ENCODE assay signal across 1 cellular context in the genomic region with DNA sequence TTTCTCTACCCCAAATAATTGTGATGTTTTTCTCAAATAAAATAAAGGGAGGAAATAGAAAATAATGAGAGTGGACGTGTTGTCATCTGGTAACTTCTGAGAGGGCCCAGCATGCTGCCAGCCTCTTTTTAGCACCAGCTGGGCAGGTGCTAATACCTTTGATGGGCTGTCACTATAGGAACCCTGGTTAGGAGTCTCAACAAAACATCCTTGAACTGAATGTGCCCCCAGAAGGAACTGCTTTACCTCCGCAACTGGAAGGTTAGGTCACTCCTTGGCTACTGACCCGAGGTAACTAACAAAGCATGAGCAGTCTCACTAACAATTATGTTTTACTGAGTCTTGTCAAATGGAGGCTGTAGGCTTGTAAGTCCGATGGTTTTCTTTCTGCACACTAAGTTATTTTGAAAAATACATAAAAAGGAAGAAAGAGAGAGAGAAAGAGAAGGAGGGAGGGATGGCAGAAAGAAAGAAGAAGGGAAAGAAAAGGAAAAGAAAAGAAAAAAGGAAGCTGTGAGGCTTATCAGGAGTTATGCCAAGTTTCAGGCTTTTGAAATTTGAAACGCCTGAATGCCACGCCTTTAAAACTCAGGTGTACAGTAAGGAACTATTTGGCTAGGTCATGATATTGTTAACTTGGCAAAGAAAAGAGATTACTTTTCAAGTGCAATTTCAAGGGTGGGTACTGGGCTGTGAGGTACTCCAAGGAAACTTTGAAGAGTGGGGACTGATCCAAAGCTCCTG.
A peak's percentile ranks its signal among the peaks of the same experiment; 100 is the strongest.
TF ChIP-seq lines count a peak whose summit lies in the region.

No MANE protein-coding gene starts in this region.

TF ChIP-seq in K562, 482 proteins besides CTCF, POLR2A, EP300 and RAD21 (continued from another document):
- no peak for TF ChIP-seq TRIM25 (IDR thresholded peaks at IDR 0.05; ENCODE audit: borderline replicate concordance)
- TF ChIP-seq CHCHD3 (CRISPR knock-in tag; IDR thresholded peaks at IDR 0.05) = no peak
- peak; percentile 31; the same call in 1 of the 2 replicates for TF ChIP-seq C11orf30 (IDR thresholded peaks at IDR 0.05; ENCODE audit: low read depth)
- no peak for TF ChIP-seq MCM2 (IDR thresholded peaks at IDR 0.05; ENCODE audit: low read depth)
- no peak for TF ChIP-seq ZBTB8A (IDR thresholded peaks at IDR 0.05; ENCODE audit: partially characterized antibody)
